In genomic region chr18:46152436-46152807, GRCh38 we compare ENCODE assay signal across 10 cellular contexts. TPM values are rescaled to one million over a fixed set of nuclear protein-coding genes. Genes with fewer than 3 reads are reported as not detected.
DNase-seq lines count a peak whose midpoint lies in the region; ATAC-seq and TF ChIP-seq lines count a peak whose summit lies in the region.
"Had no signal": no experiment of that assay in that cellular context is flagged by ENCODE, and none has a peak within 500 bp of the region (broad histone marks: within the 10 kb centered on the region; RNA-seq: fewer than 3 reads in every experiment).

No MANE protein-coding gene starts in this region.

- H3K9me3 Mint-ChIP-seq in progenitor cell of endocrine pancreas (ENCODE audit: low read depth): no peaks in the 10 kb centered on the region
- H3K9me3 Mint-ChIP-seq in CD4-positive, alpha-beta memory T cell: peaks cover 0 to 2% (median 0%) of the 10 kb centered on the region in 8 donors

- peak overlapping the region; percentile 83 for H3K27ac ChIP-seq in PC-3 (ENCODE audit: low read length)
- H3K27ac ChIP-seq in CD4-positive, alpha-beta memory T cell (ENCODE audit: low read depth, low read length): no peak overlapping the region
- no peak overlapping the region for H3K27ac ChIP-seq in caudate nucleus (ENCODE audit: low read depth, low read length)
- H3K27ac ChIP-seq: thoracic aorta had no signal

- POLR2A ChIA-PET in PC-3 (lab: Charles Lee; ENCODE audit: unreplicated experiment): interaction anchor here (1.0 kb wide), 1 partner anchor 21 kb away, joined by 11 read pairs; a partner anchor contains a TSS
- POLR2A ChIA-PET in CD4-positive, alpha-beta memory T cell (lab: Charles Lee; ENCODE audit: partially characterized antibody): no interaction called here

- H3F3A ChIP-seq in PC-3 (ENCODE audit: low read length, unreplicated experiment): no peaks in the 10 kb centered on the region

- intact Hi-C loops in PC-3 (cut with micrococcal nuclease): loop anchor here (1.0 kb wide), 1 partner anchor 21 kb away; no protein-coding TSS in a partner anchor
- intact Hi-C loops in CD4-positive, alpha-beta memory T cell (cut with micrococcal nuclease): no loop called here

- H3K9me2 ChIP-seq in PC-3 (replicated peaks; ENCODE audit: low read length): no peaks in the 10 kb centered on the region

- H3K4me3 ChIP-seq in PC-3 (ENCODE audit: low read length): peak overlapping the region; percentile 52
- H3K4me3 ChIP-seq in CD4-positive, alpha-beta memory T cell (ENCODE audit: low read length in 2 of 2): no peak overlapping the region
- H3K4me3 ChIP-seq: thoracic aorta had no signal

- no peaks in the 10 kb centered on the region for H3K9me3 ChIP-seq in PC-3 (ENCODE audit: low read length)
- H3K9me3 ChIP-seq in CD4-positive, alpha-beta memory T cell (ENCODE audit: control insufficient read depth in 1 of 2, low read length in 2 of 2): no peaks in the 10 kb centered on the region
- H3K9me3 ChIP-seq: thoracic aorta had no signal

- H3K27ac Mint-ChIP-seq in progenitor cell of endocrine pancreas: peak overlapping the region; percentile 37
- H3K27ac Mint-ChIP-seq in CD4-positive, alpha-beta memory T cell: peak overlapping the region in 2 of 7 donors; percentile 27 to 29

- CTCF ChIA-PET in PC-3 (lab: Charles Lee): interaction anchor here (0.6 to 2.0 kb wide), 2 partner anchors 21 to 359 kb away, joined by 5 to 10 read pairs; a partner anchor contains a TSS
- CTCF ChIA-PET in CD4-positive, alpha-beta memory T cell (lab: Charles Lee; ENCODE audit: partially characterized antibody): interaction anchor here (1.1 to 10.8 kb wide), 3 partner anchors 9 to 507 kb away, joined by 3 to 190 read pairs (median 37); partner anchors contain the start of gene LOXHD1

- no peak for TF ChIP-seq POLR2A in erythroblast (IDR thresholded peaks at IDR 0.05; ENCODE audit: low read length)

- DNase-seq in H4 (ENCODE audit: low spot score): peak; percentile 75
- peak; percentile 71 for DNase-seq in PC-3
- peak; percentile 57 to 72 for DNase-seq in erythroblast (lab: John Stamatoyannopoulos, UW)
- no peak for DNase-seq in progenitor cell of endocrine pancreas (ENCODE audit: low spot score, unreplicated experiment)
- no peak for DNase-seq in CD4-positive, alpha-beta memory T cell
- DNase-seq in NCI-H1694 (lab: John Stamatoyannopoulos, UW): no peak
- no peak for DNase-seq in caudate nucleus (lab: John Stamatoyannopoulos, UW)
- DNase-seq: NCI-H187 had no signal

- H3K27me3 Mint-ChIP-seq in progenitor cell of endocrine pancreas: no peaks in the 10 kb centered on the region
- no peaks in the 10 kb centered on the region for H3K27me3 Mint-ChIP-seq in CD4-positive, alpha-beta memory T cell

- peaks cover 14% of the 10 kb centered on the region for H3K4me1 Mint-ChIP-seq in progenitor cell of endocrine pancreas (ENCODE audit: low read depth)
- H3K4me1 Mint-ChIP-seq in CD4-positive, alpha-beta memory T cell: peaks cover 48 to 79% (median 63%) of the 10 kb centered on the region in 4 donors

- H3K9ac ChIP-seq in PC-3 (ENCODE audit: low read length): peak overlapping the region; percentile 22; the same call in 1 of the 2 replicates

- no peaks in the 10 kb centered on the region for H3K36me3 Mint-ChIP-seq in progenitor cell of endocrine pancreas (ENCODE audit: insufficient read depth)
- peaks cover 0 to 5% of the 10 kb centered on the region in 2 donors for H3K36me3 Mint-ChIP-seq in CD4-positive, alpha-beta memory T cell

- H3K4me3 Mint-ChIP-seq in progenitor cell of endocrine pancreas (ENCODE audit: low read depth): no peak overlapping the region
- peak overlapping the region in 2 of 8 donors; percentile 17 to 55 for H3K4me3 Mint-ChIP-seq in CD4-positive, alpha-beta memory T cell

- peak overlapping the region; percentile 50; the same call in 1 of the 2 replicates for H2AFZ ChIP-seq in PC-3 (ENCODE audit: low read length)

- no peaks in the 10 kb centered on the region for H4K20me1 ChIP-seq in PC-3 (ENCODE audit: low read length)

- peak overlapping the region; percentile 83 for H3K4me2 ChIP-seq in PC-3 (ENCODE audit: low read length)

- no peaks in the 10 kb centered on the region for H3K79me2 ChIP-seq in PC-3 (ENCODE audit: low read length)

- no TSS peak for BruUV-seq in PC-3 (replicated peaks; lab: Mats Ljungman, UMichigan)

- no peaks in the 10 kb centered on the region for H3K27me3 ChIP-seq in PC-3 (ENCODE audit: low read length)
- H3K27me3 ChIP-seq in CD4-positive, alpha-beta memory T cell (ENCODE audit: insufficient read depth, low read length): no peaks in the 10 kb centered on the region

- ATAC-seq in PC-3 (peak; percentile 70), HG03135 (IDR thresholded peaks at IDR 0.05; ENCODE audit: unreplicated experiment) (no peak)

- TF ChIP-seq CTCF in PC-3 (conservative IDR thresholded peaks at IDR 0.05; ENCODE audit: low read depth, low read length) (no peak), progenitor cell of endocrine pancreas (IDR thresholded peaks at IDR 0.05; ENCODE audit: unreplicated experiment) (no peak)

- no peaks in the 10 kb centered on the region for H3K36me3 ChIP-seq in PC-3 (ENCODE audit: low read depth, low read length)
- no peaks in the 10 kb centered on the region for H3K36me3 ChIP-seq in CD4-positive, alpha-beta memory T cell (ENCODE audit: insufficient read depth, low read length)
- H3K36me3 ChIP-seq: thoracic aorta had no signal

- peaks cover 28% of the 10 kb centered on the region for H3K4me1 ChIP-seq in PC-3 (ENCODE audit: insufficient read depth, low read length)
- H3K4me1 ChIP-seq in CD4-positive, alpha-beta memory T cell (ENCODE audit: insufficient read depth, low read length): peaks cover 82% of the 10 kb centered on the region

RNA-seq across cellular contexts. Expression of gene HAUS1, which starts 48.2 kb away (rescaled TPM):
- 129 and 133 TPM in 2 replicates for total RNA-seq in H4 (2014; rRNA removed; shearing (Covaris generic))
- total RNA-seq in PC-3 (2014; rRNA removed) (10.9 and 17.7 TPM in 2 replicates), progenitor cell of endocrine pancreas (57.0 and 58.3 TPM in 2 replicates)
- 10 to 100 TPM; 23.2 to 23.3 TPM for total RNA-seq in CD4-positive, alpha-beta memory T cell
- polyA plus RNA-seq in CD4-positive, alpha-beta memory T cell: 10 to 100 TPM; 39.6 to 82.6 TPM

RNA-seq across cellular contexts. Expression of gene ATP5F1A, which starts 54.3 kb away (rescaled TPM):
- total RNA-seq in H4 (2014; rRNA removed; shearing (Covaris generic)): 836 and 860 TPM in 2 replicates
- total RNA-seq in PC-3 (2014; rRNA removed) (243 and 250 TPM in 2 replicates), progenitor cell of endocrine pancreas (375 and 390 TPM in 2 replicates)
- total RNA-seq in CD4-positive, alpha-beta memory T cell: 100 to 1,000 TPM; 212 to 225 TPM
- polyA plus RNA-seq in CD4-positive, alpha-beta memory T cell: 100 to 1,000 TPM; 443 to 681 TPM

Comparison
In these comparisons a context has a peak if more than half of its experiments do, and no peak if none do; other contexts are left out.
1. DNase-seq: peak in H4 (single experiment), PC-3 (single experiment) and erythroblast (2 of 2); none in progenitor cell of endocrine pancreas (single experiment), CD4-positive, alpha-beta memory T cell (0 of 5), NCI-H1694 (single experiment) and caudate nucleus (0 of 61).